ENCODE assay signal across 8 cellular contexts in genomic region chr12:31749024-31749704, GRCh38. TPM values are rescaled to one million over a fixed set of nuclear protein-coding genes. Genes with fewer than 3 reads are reported as not detected.
DNase-seq lines count a peak whose midpoint lies in the region; ATAC-seq and TF ChIP-seq lines count a peak whose summit lies in the region.

No MANE protein-coding gene starts in this region.

- H3K27me3 ChIP-seq in CD4-positive, alpha-beta T cell (ENCODE audit: control insufficient read depth, insufficient read depth, low read length), result no peaks in the 10 kb centered on the region
- H3K27me3 ChIP-seq in psoas muscle (ENCODE audit: insufficient read depth in 3 of 3, low read length in 2 of 3), result no peaks in the 10 kb centered on the region

- CTCF ChIA-PET in CD4-positive, alpha-beta T cell (lab: Charles Lee), result interaction anchor here (0.6 to 1.4 kb wide), 3 partner anchors 8 to 67 kb away, joined by 3 to 4 read pairs (median 3); no protein-coding TSS in a partner anchor
- CTCF ChIA-PET in activated CD8-positive, alpha-beta T cell treated with anti-CD3 and anti-CD28 coated beads, Interleukin-2, amount 10 ng/mL, durations not matched to agents 7 days and 5 days (lab: Charles Lee), result interaction anchor here (1.8 kb wide), 1 partner anchor 15 kb away, joined by 6 read pairs; no protein-coding TSS in a partner anchor

- no peaks in the 10 kb centered on the region for H3K4me1 ChIP-seq in psoas muscle

- POLR2A ChIA-PET in CD4-positive, alpha-beta T cell (lab: Charles Lee), result interaction anchor here (1.0 to 1.2 kb wide), 3 partner anchors 20 to 218 kb away, joined by 3 to 6 read pairs (median 6); partner anchors contain the start of gene AMN1
- POLR2A ChIA-PET in activated CD8-positive, alpha-beta T cell treated with anti-CD3 and anti-CD28 coated beads, Interleukin-2, amount 10 ng/mL, durations not matched to agents 7 days and 5 days (lab: Charles Lee), result interaction anchor here (0.8 kb wide), 1 partner anchor 21 kb away, joined by 3 read pairs; no protein-coding TSS in a partner anchor

- no peak overlapping the region for H3K4me3 ChIP-seq in fibroblast of the aortic adventitia (ENCODE audit: low read depth, low read length)
- no peak overlapping the region for H3K4me3 ChIP-seq in psoas muscle

- H3K27ac ChIP-seq in CD4-positive, alpha-beta T cell (ENCODE audit: low read depth, low read length), result no peak overlapping the region
- peak overlapping the region; percentile 36 for H3K27ac ChIP-seq in psoas muscle

- DNase-seq in CD4-positive, alpha-beta T cell, result peak in 7 of 10 experiments; percentile 19 to 61 (median 43)
- DNase-seq in NCI-H510A treated with DMSO at 0.1 percent for 48 hours (lab: John Stamatoyannopoulos, UW) (peak; percentile 72), fibroblast of the aortic adventitia (ENCODE audit: low read depth) (peak; percentile 98), psoas muscle (peak in 1 of 2 donors; percentile 35), medulla oblongata (ENCODE audit: extremely low spot score) (no peak)
- DNase-seq in activated CD8-positive, alpha-beta T cell treated with anti-CD3 and anti-CD28 coated beads, Interleukin-2, amount 10 ng/mL, durations not matched to agents 7 days and 5 days, result peak; percentile 81

- 36 to 40% (median 37%) methylated on average over 5 of the region's 5 CpGs for WGBS in psoas muscle, 3 donors

- peak; percentile 79 for ATAC-seq in CD4-positive, alpha-beta T cell (ENCODE audit: poor library complexity)
- ATAC-seq in GM19397 (IDR thresholded peaks at IDR 0.05; ENCODE audit: unreplicated experiment) (peak; percentile 84), HG03460 (IDR thresholded peaks at IDR 0.05; ENCODE audit: unreplicated experiment) (peak; percentile 80), psoas muscle (peak; percentile 76 to 96 (median 84))
- ATAC-seq in activated CD8-positive, alpha-beta T cell treated with anti-CD3 and anti-CD28 coated beads, Interleukin-2, amount 10 ng/mL, durations not matched to agents 7 days and 5 days, result peak; percentile 84

- no peaks in the 10 kb centered on the region for H3K9me3 ChIP-seq in CD4-positive, alpha-beta T cell (ENCODE audit: control insufficient read depth, low read length)
- H3K9me3 ChIP-seq in psoas muscle, result no peaks in the 10 kb centered on the region

- no peaks in the 10 kb centered on the region for H3K36me3 ChIP-seq in psoas muscle (ENCODE audit: insufficient read depth in 1 of 2, low read depth in 1 of 2)

- intact Hi-C loops in CD4-positive, alpha-beta T cell (cut with DNase I, micrococcal nuclease), result no loop called here
- intact Hi-C loops in psoas muscle (cut with DNase I), result no loop called here

- H3K27ac Mint-ChIP-seq in CD4-positive, alpha-beta T cell, result peak overlapping the region; percentile 25
- peak overlapping the region; percentile 75 for H3K27ac Mint-ChIP-seq in activated CD8-positive, alpha-beta T cell treated with anti-CD3 and anti-CD28 coated beads, Interleukin-2, amount 10 ng/mL, durations not matched to agents 7 days and 5 days

- H3K4me1 Mint-ChIP-seq in CD4-positive, alpha-beta T cell (ENCODE audit: low read depth), result peaks cover 49% of the 10 kb centered on the region
- peaks cover 48% of the 10 kb centered on the region for H3K4me1 Mint-ChIP-seq in activated CD8-positive, alpha-beta T cell treated with anti-CD3 and anti-CD28 coated beads, Interleukin-2, amount 10 ng/mL, durations not matched to agents 7 days and 5 days (ENCODE audit: low read depth)

- no peaks in the 10 kb centered on the region for H3K36me3 Mint-ChIP-seq in CD4-positive, alpha-beta T cell (ENCODE audit: low read depth)
- peaks cover 22% of the 10 kb centered on the region for H3K36me3 Mint-ChIP-seq in activated CD8-positive, alpha-beta T cell treated with anti-CD3 and anti-CD28 coated beads, Interleukin-2, amount 10 ng/mL, durations not matched to agents 7 days and 5 days (ENCODE audit: low read depth)

- no peaks in the 10 kb centered on the region for H3K27me3 Mint-ChIP-seq in CD4-positive, alpha-beta T cell
- H3K27me3 Mint-ChIP-seq in activated CD8-positive, alpha-beta T cell treated with anti-CD3 and anti-CD28 coated beads, Interleukin-2, amount 10 ng/mL, durations not matched to agents 7 days and 5 days (ENCODE audit: low read depth), result no peaks in the 10 kb centered on the region

- peaks cover 2% of the 10 kb centered on the region for H3K9me3 Mint-ChIP-seq in CD4-positive, alpha-beta T cell
- peaks cover 16% of the 10 kb centered on the region for H3K9me3 Mint-ChIP-seq in activated CD8-positive, alpha-beta T cell treated with anti-CD3 and anti-CD28 coated beads, Interleukin-2, amount 10 ng/mL, durations not matched to agents 7 days and 5 days (ENCODE audit: insufficient read depth)

- no peak for TF ChIP-seq CTCF in CD4-positive, alpha-beta T cell (IDR thresholded peaks at IDR 0.05)
- TF ChIP-seq CTCF in fibroblast of the aortic adventitia (IDR thresholded peaks at IDR 0.05; ENCODE audit: insufficient read depth, low read length) (no peak), psoas muscle (IDR thresholded peaks at IDR 0.05) (no peak)

- peak overlapping the region; percentile 27 for H3K4me3 Mint-ChIP-seq in CD4-positive, alpha-beta T cell
- H3K4me3 Mint-ChIP-seq in activated CD8-positive, alpha-beta T cell treated with anti-CD3 and anti-CD28 coated beads, Interleukin-2, amount 10 ng/mL, durations not matched to agents 7 days and 5 days, result peak overlapping the region; percentile 1

RNA-seq across cellular contexts. Expression of gene AMN1, which starts 20.3 kb away (rescaled TPM):
- total RNA-seq in CD4-positive, alpha-beta T cell, result 1 to 10 TPM; 6.9 to 8.5 TPM
- total RNA-seq in activated CD8-positive, alpha-beta T cell treated with anti-CD3 and anti-CD28 coated beads, Interleukin-2, amount 10 ng/mL, durations not matched to agents 7 days and 5 days, result 1 to 10 TPM; 3.4 to 3.5 TPM
- total RNA-seq in fibroblast of the aortic adventitia (ENCODE audit: low replicate concordance), result 10.3 and 15.5 TPM in 2 replicates
- 10 to 100 TPM; 10.4 to 19.8 (median 12.8) TPM for total RNA-seq in psoas muscle
- polyA plus RNA-seq in psoas muscle, result 10 to 100 TPM; 12.6 to 30.0 (median 13.9) TPM
